Comparison of ENCODE assay signal across 8 cellular contexts in genomic region chr2:121755237-121756111, GRCh38. TPM values are rescaled to one million over a fixed set of nuclear protein-coding genes. Genes with fewer than 3 reads are reported as not detected.
DNase-seq lines count a peak whose midpoint lies in the region; ATAC-seq, FAIRE-seq and TF ChIP-seq lines count a peak whose summit lies in the region.

TSN (plus strand) TSS chr2:121755651; CDS start chr2:121755780, 129 bp downstream.

- peaks cover 3% of the 10 kb centered on the region; the same call in 1 of the 2 replicates for H3K36me3 ChIP-seq in MM.1S (replicated peaks; ENCODE audit: insufficient read depth, low read length)

- H3F3A ChIP-seq in MM.1S (ENCODE audit: insufficient read depth, low read length) = no peaks in the 10 kb centered on the region

- peak within 1 kb of the TSS; percentile 90 to 96 (median 96) for H3K4me3 Mint-ChIP-seq in nephron

- H3K36me3 Mint-ChIP-seq in nephron (ENCODE audit: low read depth) = peaks cover 10% of the 10 kb centered on the region

- TF ChIP-seq CTCF in MM.1S (IDR thresholded peaks at IDR 0.05; ENCODE audit: low read length) = no peak
- no peak for TF ChIP-seq CTCF in fibroblast of the aortic adventitia (IDR thresholded peaks at IDR 0.05; ENCODE audit: insufficient read depth, low read length)
- no peak for TF ChIP-seq CTCF in nephron (IDR thresholded peaks at IDR 0.05; ENCODE audit: unreplicated experiment in 3 of 3)

- H3K4me1 ChIP-seq in MM.1S (ENCODE audit: low read length) = no peaks in the 10 kb centered on the region

- DNase-seq in HCEC 1CT (peak; percentile 97), MM.1S (peak; percentile 98), SHP77 treated with DMSO at 0.1 percent for 48 hours (lab: John Stamatoyannopoulos, UW) (peak; percentile 80), fibroblast of the aortic adventitia (ENCODE audit: low read depth) (peak; percentile 95)
- DNase-seq in activated effector memory CD4-positive, alpha-beta T cell treated with anti-CD3 and anti-CD28 coated beads, Interleukin-2, amount 50 U/mL, for 16 hours = peak; percentile 99
- peak; percentile 97 for DNase-seq in stimulated activated naive CD8-positive, alpha-beta T cell treated with anti-CD3 and anti-CD28 coated beads, Interleukin-15, Interleukin-2, amounts not matched to agents 100 U/mL and 50 U/mL, for 24 hours

- peaks cover 37% of the 10 kb centered on the region for H3K79me2 ChIP-seq in MM.1S (ENCODE audit: low read length)

- peak within 1 kb of the TSS; percentile 85 to 89 (median 86) for H3K27ac Mint-ChIP-seq in nephron

- peak within 1 kb of the TSS; percentile 86 for H3K4me3 ChIP-seq in MM.1S (ENCODE audit: low read length)
- peak within 1 kb of the TSS; percentile 98 for H3K4me3 ChIP-seq in fibroblast of the aortic adventitia (ENCODE audit: low read depth, low read length)

- ATAC-seq in stimulated activated naive CD8-positive, alpha-beta T cell treated with anti-CD3 and anti-CD28 coated beads, Interleukin-15, Interleukin-2, amounts not matched to agents 100 U/mL and 50 U/mL, for 24 hours = peak; percentile 99

- peak within 1 kb of the TSS; percentile 92 for H2AFZ ChIP-seq in MM.1S (ENCODE audit: low read length)

- no peaks in the 10 kb centered on the region for H3K9me3 Mint-ChIP-seq in nephron

- H4K20me1 ChIP-seq in MM.1S (ENCODE audit: insufficient read depth, low read length) = no peaks in the 10 kb centered on the region

- H3K4me2 ChIP-seq in MM.1S (ENCODE audit: low read depth, low read length) = peak within 1 kb of the TSS; percentile 92

- FAIRE-seq in G401.6 (lab: Jason Lieb, UNC) = peak; percentile 76

- H3K9me2 ChIP-seq in MM.1S (replicated peaks; ENCODE audit: insufficient read depth, low read length) = no peaks in the 10 kb centered on the region

- peaks cover 24% of the 10 kb centered on the region for H3K4me1 Mint-ChIP-seq in nephron

- peak within 1 kb of the TSS; percentile 30; the same call in 1 of the 2 replicates for H3K27ac ChIP-seq in MM.1S (ENCODE audit: low read length)

- H3K9me3 ChIP-seq in MM.1S (replicated peaks; ENCODE audit: insufficient read depth, low read length) = no peaks in the 10 kb centered on the region

- peak within 1 kb of the TSS; percentile 81 for H3K9ac ChIP-seq in MM.1S (ENCODE audit: low read length)

- H3K27me3 Mint-ChIP-seq in nephron (ENCODE audit: low read depth) = no peaks in the 10 kb centered on the region

- H3K27me3 ChIP-seq in MM.1S (replicated peaks; ENCODE audit: insufficient read depth, low read length) = no peaks in the 10 kb centered on the region

RNA-seq across cellular contexts. Expression of gene TSN, which starts in this region (rescaled TPM):
- total RNA-seq in fibroblast of the aortic adventitia (ENCODE audit: low replicate concordance) = 56.8 and 69.0 TPM in 2 replicates

Comparison
In these comparisons a context has a peak if more than half of its experiments do, and no peak if none do; other contexts are left out.
1. Peak in every context shown above with its lines: DNase-seq, ATAC-seq, H3K4me3 ChIP-seq and H3K27ac ChIP-seq.